Comparison of ENCODE assay signal across 8 cellular contexts in genomic region chr13:46052314-46053161, GRCh38. TPM values are rescaled to one million over a fixed set of nuclear protein-coding genes. Genes with fewer than 3 reads are reported as not detected.
DNase-seq lines count a peak whose midpoint lies in the region; FAIRE-seq and TF ChIP-seq lines count a peak whose summit lies in the region.

Gene ZC3H13 (minus strand): TSS chr13:46052746. CDS start chr13:46045507, 7,239 bp downstream.

- no peak within 1 kb of the TSS for H3K14ac ChIP-seq in neuronal stem cell (ENCODE audit: low read length)

- peaks cover 0 to 12% of the 10 kb centered on the region in 2 donors for H3K4me1 ChIP-seq in neuronal stem cell (ENCODE audit: control insufficient read depth in 2 of 2, insufficient read depth in 1 of 2, low read depth in 1 of 2, low read length in 2 of 2)

- TF ChIP-seq CTCF in subcutaneous adipose tissue (IDR thresholded peaks at IDR 0.05; ENCODE audit: low read depth), result no peak

- H3K4me3 ChIP-seq in neuronal stem cell (ENCODE audit: low read length in 2 of 2), result peak within 1 kb of the TSS; percentile 83 to 99

- POLR2A ChIA-PET in HEK293T (lab: Yijun Ruan, JAX), result interaction anchor here (0.8 to 1.3 kb wide), 4 partner anchors 10 to 74 kb away, joined by 3 read pairs; no protein-coding TSS in a partner anchor

- peak within 1 kb of the TSS; percentile 42 for H3K27ac ChIP-seq in neuronal stem cell (replicated peaks; ENCODE audit: low read length)

- H3K79me1 ChIP-seq in neuronal stem cell (ENCODE audit: low read depth, low read length), result peaks cover 1% of the 10 kb centered on the region

- H2AK5ac ChIP-seq in neuronal stem cell (ENCODE audit: low read depth, low read length), result no peak within 1 kb of the TSS

- no peak within 1 kb of the TSS for H2BK12ac ChIP-seq in neuronal stem cell (ENCODE audit: low read length)

- FAIRE-seq in frontal cortex (lab: Jason Lieb, UNC), result no peak

- peak within 1 kb of the TSS; percentile 87 for H3K23ac ChIP-seq in neuronal stem cell (ENCODE audit: low read depth, low read length, poor library complexity)

- H2AFZ ChIP-seq in neuronal stem cell (ENCODE audit: low read length), result peak within 1 kb of the TSS; percentile 87

- H3K18ac ChIP-seq in neuronal stem cell (ENCODE audit: low read length), result peak within 1 kb of the TSS; percentile 82

- CTCF ChIA-PET in HEK293T (lab: Yijun Ruan, JAX), result no interaction called here

- H3K4me2 ChIP-seq in neuronal stem cell (ENCODE audit: insufficient read depth, low read length, poor library complexity, severe bottlenecking), result peak within 1 kb of the TSS; percentile 61

- no peaks in the 10 kb centered on the region for H3K27me3 ChIP-seq in neuronal stem cell (ENCODE audit: control insufficient read depth in 3 of 3, insufficient read depth in 3 of 3, low read depth in 1 of 3, low read length in 3 of 3)

- no peak within 1 kb of the TSS for H4K8ac ChIP-seq in neuronal stem cell (ENCODE audit: low read depth, low read length)

- WGBS in neuronal stem cell (ENCODE audit: extremely low coverage in 2 of 2, insufficient read length in 2 of 2, insufficient replicate concordance in 1 of 2), 2 donors, result no CpG with 5 or more reads among the region's 57 CpGs

- H3K9me3 ChIP-seq in neuronal stem cell (replicated peaks in 1 of 2; ENCODE audit: control insufficient read depth in 2 of 2, insufficient read depth in 1 of 2, low read depth in 1 of 2, low read length in 2 of 2), result no peaks in the 10 kb centered on the region

- H3K4ac ChIP-seq in neuronal stem cell (ENCODE audit: low read length), result no peak within 1 kb of the TSS

- no peak within 1 kb of the TSS for H2BK5ac ChIP-seq in neuronal stem cell (ENCODE audit: low read length)

- in situ Hi-C loops in SK-MEL-5 (cut with HindIII; ENCODE audit: low pct_unique_long_range_greater_than_20kb, low sequenced_read_pairs), result no loop called here

- no peak within 1 kb of the TSS for H2BK120ac ChIP-seq in neuronal stem cell (ENCODE audit: low read depth, low read length)

- H4K91ac ChIP-seq in neuronal stem cell (ENCODE audit: low read depth, low read length, poor library complexity), result no peak within 1 kb of the TSS

- H3K9ac ChIP-seq in neuronal stem cell (ENCODE audit: low read depth, low read length, poor library complexity), result peak within 1 kb of the TSS; percentile 78

- no peaks in the 10 kb centered on the region for H3K36me3 ChIP-seq in neuronal stem cell (replicated peaks in 1 of 2; ENCODE audit: control insufficient read depth in 2 of 2, insufficient read depth in 2 of 2, low read length in 2 of 2)

- no peak within 1 kb of the TSS for H2BK15ac ChIP-seq in neuronal stem cell (ENCODE audit: low read length)

- DNase-seq in GM04504 (ENCODE audit: low read depth) (peak; percentile 88), HEK293T (ENCODE audit: extremely low spot score) (peak; percentile 89), MV-4-11 (lab: John Stamatoyannopoulos, UW) (peak; percentile 94), SK-MEL-5 (ENCODE audit: low read depth, low spot score) (peak; percentile 98), frontal cortex (ENCODE audit: low spot score in 2 of 2) (peak; percentile 75 to 84), neuronal stem cell (ENCODE audit: low spot score) (peak; percentile 87)
- DNase-seq in activated naive CD4-positive, alpha-beta T cell treated with Interleukin-2 at 50 U/mL for 16 hours, result peak; percentile 94

TF ChIP-seq in HEK293T, 16 proteins besides CTCF, POLR2A, EP300 and RAD21:
- TF ChIP-seq L3MBTL2 (conservative IDR thresholded peaks at IDR 0.05) (peak; percentile 15), NFRKB (IDR thresholded peaks at IDR 0.05) (no peak), BHLHE40 (IDR thresholded peaks at IDR 0.05; ENCODE audit: borderline replicate concordance) (no peak), SP1 (IDR thresholded peaks at IDR 0.05) (no peak), PKNOX1 (IDR thresholded peaks at IDR 0.05) (peak; percentile 62)

RNA-seq across cellular contexts. Expression of gene ZC3H13, which starts in this region (rescaled TPM):
- 94.7 and 99.9 TPM in 2 replicates for total RNA-seq in SK-MEL-5 (2014; rRNA removed; shearing (Covaris generic))
- polyA plus RNA-seq in SK-MEL-5 (2015; cell fraction: cytosol; rRNA removed), result 52.9 and 63.9 TPM in 2 replicates
- polyA plus RNA-seq in SK-MEL-5 (2015; cell fraction: nucleus; rRNA removed), result 76.4 and 91.1 TPM in 2 replicates
- 36.3 TPM for total RNA-seq in frontal cortex
- polyA plus RNA-seq in neuronal stem cell (2013, experiment 1 of 2), result 49.0 TPM
- 47.0 TPM for polyA plus RNA-seq in neuronal stem cell (2013, experiment 2 of 2)
- 10 to 100 TPM; 24.6 to 58.9 (median 28.9) TPM for total RNA-seq in subcutaneous adipose tissue

Comparison
In these comparisons a context has a peak if more than half of its experiments do, and no peak if none do; other contexts are left out.
1. Peak in every context shown above with its lines: DNase-seq, H3K4me3 ChIP-seq and H3K27ac ChIP-seq.